8 cellular contexts compared by ENCODE assay signal in genomic region chr3:157204431-157204830, GRCh38. TPM values are rescaled to one million over a fixed set of nuclear protein-coding genes. Genes with fewer than 3 reads are reported as not detected.
DNase-seq lines count a peak whose midpoint lies in the region; ATAC-seq and TF ChIP-seq lines count a peak whose summit lies in the region.

No MANE protein-coding gene starts in this region.

- no peaks in the 10 kb centered on the region for H3K27me3 Mint-ChIP-seq in WTC11 (ENCODE audit: low read depth)

- ATAC-seq in WTC11 (no peak), HG02678 (IDR thresholded peaks at IDR 0.05; ENCODE audit: unreplicated experiment) (no peak), GM18511 (IDR thresholded peaks at IDR 0.05; ENCODE audit: unreplicated experiment) (no peak)
- no peak for ATAC-seq in stimulated activated naive CD8-positive, alpha-beta T cell treated with anti-CD3 and anti-CD28 coated beads, Interleukin-15, Interleukin-2, amounts not matched to agents 100 U/mL and 50 U/mL, for 24 hours

- no peaks in the 10 kb centered on the region for H3K9me3 Mint-ChIP-seq in WTC11

- peaks cover 15% of the 10 kb centered on the region for H3K4me1 Mint-ChIP-seq in WTC11

- CTCF ChIA-PET in WTC11 (lab: Charles Lee): interaction anchor here (0.6 to 3.1 kb wide), 11 partner anchors 19 to 369 kb away, joined by 3 to 35 read pairs (median 5); no protein-coding TSS in a partner anchor

- no peak overlapping the region for H3K4me3 ChIP-seq in AG10803 (ENCODE audit: low read length)

- in situ Hi-C loops in GM13976 (cut with MboI; ENCODE audit: low sequenced_read_pairs, unreplicated experiment): no loop called here

- H3K36me3 Mint-ChIP-seq in WTC11: no peaks in the 10 kb centered on the region

- 0 out of 2 replicates have a peak overlapping the region, but pooled peaks have one; percentile 43 for H3K27ac Mint-ChIP-seq in WTC11

- POLR2A ChIA-PET in WTC11 (lab: Charles Lee): no interaction called here

- TF ChIP-seq CTCF in AG10803 (conservative IDR thresholded peaks at IDR 0.05; ENCODE audit: low read length) (peak; percentile 75), WTC11 (IDR thresholded peaks at IDR 0.05) (no peak), GM13976 (IDR thresholded peaks at IDR 0.05; ENCODE audit: borderline replicate concordance, control extremely low read depth, extremely low read depth, insufficient read depth, missing control alignments) (no peak)

- peak; percentile 74 for DNase-seq in AG10803 (ENCODE audit: low read depth)
- peak; percentile 30 for DNase-seq in HT1080 (ENCODE audit: low read depth)
- DNase-seq in WTC11 (ENCODE audit: low spot score): no peak
- peak; percentile 49 for DNase-seq in left kidney (ENCODE audit: low read depth, low spot score)
- no peak for DNase-seq in GM13976 (ENCODE audit: low spot score)
- no peak for DNase-seq in stimulated activated naive CD8-positive, alpha-beta T cell treated with anti-CD3 and anti-CD28 coated beads, Interleukin-15, Interleukin-2, amounts not matched to agents 100 U/mL and 50 U/mL, for 24 hours

- H3K4me3 Mint-ChIP-seq in WTC11: no peak overlapping the region

TF ChIP-seq in WTC11, 78 proteins besides CTCF, POLR2A, EP300 and RAD21 (continues in another document):
- TF ChIP-seq, protein P1, sequence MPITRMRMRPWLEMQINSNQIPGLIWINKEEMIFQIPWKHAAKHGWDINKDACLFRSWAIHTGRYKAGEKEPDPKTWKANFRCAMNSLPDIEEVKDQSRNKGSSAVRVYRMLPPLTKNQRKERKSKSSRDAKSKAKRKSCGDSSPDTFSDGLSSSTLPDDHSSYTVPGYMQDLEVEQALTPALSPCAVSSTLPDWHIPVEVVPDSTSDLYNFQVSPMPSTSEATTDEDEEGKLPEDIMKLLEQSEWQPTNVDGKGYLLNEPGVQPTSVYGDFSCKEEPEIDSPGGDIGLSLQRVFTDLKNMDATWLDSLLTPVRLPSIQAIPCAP (CRISPR knock-in tag; IDR thresholded peaks at IDR 0.05): no peak
- TF ChIP-seq, protein P2, sequence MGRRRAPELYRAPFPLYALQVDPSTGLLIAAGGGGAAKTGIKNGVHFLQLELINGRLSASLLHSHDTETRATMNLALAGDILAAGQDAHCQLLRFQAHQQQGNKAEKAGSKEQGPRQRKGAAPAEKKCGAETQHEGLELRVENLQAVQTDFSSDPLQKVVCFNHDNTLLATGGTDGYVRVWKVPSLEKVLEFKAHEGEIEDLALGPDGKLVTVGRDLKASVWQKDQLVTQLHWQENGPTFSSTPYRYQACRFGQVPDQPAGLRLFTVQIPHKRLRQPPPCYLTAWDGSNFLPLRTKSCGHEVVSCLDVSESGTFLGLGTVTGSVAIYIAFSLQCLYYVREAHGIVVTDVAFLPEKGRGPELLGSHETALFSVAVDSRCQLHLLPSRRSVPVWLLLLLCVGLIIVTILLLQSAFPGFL (CRISPR knock-in tag; IDR thresholded peaks at IDR 0.05; ENCODE audit: borderline replicate concordance): no peak
- TF ChIP-seq ATF1 (CRISPR knock-in tag; IDR thresholded peaks at IDR 0.05) (no peak), ZNF121 (CRISPR knock-in tag; IDR thresholded peaks at IDR 0.05) (no peak), ETV6 (CRISPR knock-in tag; IDR thresholded peaks at IDR 0.05) (no peak), RORB (CRISPR knock-in tag; IDR thresholded peaks at IDR 0.05) (no peak), JUN (CRISPR knock-in tag; IDR thresholded peaks at IDR 0.05) (no peak), ATF3 (CRISPR knock-in tag; conservative IDR thresholded peaks at IDR 0.05) (no peak), FOXP1 (CRISPR knock-in tag; IDR thresholded peaks at IDR 0.05; ENCODE audit: borderline replicate concordance) (no peak), ZNF512 (CRISPR knock-in tag; IDR thresholded peaks at IDR 0.05; ENCODE audit: borderline replicate concordance) (no peak), KAT7 (CRISPR knock-in tag; IDR thresholded peaks at IDR 0.05; ENCODE audit: borderline replicate concordance) (no peak), GRHL2 (CRISPR knock-in tag; IDR thresholded peaks at IDR 0.05; ENCODE audit: insufficient replicate concordance, severe bottlenecking) (no peak), PRRX2 (CRISPR knock-in tag; IDR thresholded peaks at IDR 0.05) (no peak), ZNF317 (CRISPR knock-in tag; IDR thresholded peaks at IDR 0.05; ENCODE audit: borderline replicate concordance, low read depth) (no peak), ELF4 (CRISPR knock-in tag; IDR thresholded peaks at IDR 0.05; ENCODE audit: low read depth) (no peak), CREM (CRISPR knock-in tag; IDR thresholded peaks at IDR 0.05) (no peak), ERG (CRISPR knock-in tag; IDR thresholded peaks at IDR 0.05) (no peak)
- TF ChIP-seq, protein P3, sequence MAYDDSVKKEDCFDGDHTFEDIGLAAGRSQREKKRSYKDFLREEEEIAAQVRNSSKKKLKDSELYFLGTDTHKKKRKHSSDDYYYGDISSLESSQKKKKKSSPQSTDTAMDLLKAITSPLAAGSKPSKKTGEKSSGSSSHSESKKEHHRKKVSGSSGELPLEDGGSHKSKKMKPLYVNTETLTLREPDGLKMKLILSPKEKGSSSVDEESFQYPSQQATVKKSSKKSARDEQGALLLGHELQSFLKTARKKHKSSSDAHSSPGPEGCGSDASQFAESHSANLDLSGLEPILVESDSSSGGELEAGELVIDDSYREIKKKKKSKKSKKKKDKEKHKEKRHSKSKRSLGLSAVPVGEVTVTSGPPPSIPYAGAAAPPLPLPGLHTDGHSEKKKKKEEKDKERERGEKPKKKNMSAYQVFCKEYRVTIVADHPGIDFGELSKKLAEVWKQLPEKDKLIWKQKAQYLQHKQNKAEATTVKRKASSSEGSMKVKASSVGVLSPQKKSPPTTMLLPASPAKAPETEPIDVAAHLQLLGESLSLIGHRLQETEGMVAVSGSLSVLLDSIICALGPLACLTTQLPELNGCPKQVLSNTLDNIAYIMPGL (CRISPR knock-in tag; IDR thresholded peaks at IDR 0.05): no peak
- TF ChIP-seq, protein P4, sequence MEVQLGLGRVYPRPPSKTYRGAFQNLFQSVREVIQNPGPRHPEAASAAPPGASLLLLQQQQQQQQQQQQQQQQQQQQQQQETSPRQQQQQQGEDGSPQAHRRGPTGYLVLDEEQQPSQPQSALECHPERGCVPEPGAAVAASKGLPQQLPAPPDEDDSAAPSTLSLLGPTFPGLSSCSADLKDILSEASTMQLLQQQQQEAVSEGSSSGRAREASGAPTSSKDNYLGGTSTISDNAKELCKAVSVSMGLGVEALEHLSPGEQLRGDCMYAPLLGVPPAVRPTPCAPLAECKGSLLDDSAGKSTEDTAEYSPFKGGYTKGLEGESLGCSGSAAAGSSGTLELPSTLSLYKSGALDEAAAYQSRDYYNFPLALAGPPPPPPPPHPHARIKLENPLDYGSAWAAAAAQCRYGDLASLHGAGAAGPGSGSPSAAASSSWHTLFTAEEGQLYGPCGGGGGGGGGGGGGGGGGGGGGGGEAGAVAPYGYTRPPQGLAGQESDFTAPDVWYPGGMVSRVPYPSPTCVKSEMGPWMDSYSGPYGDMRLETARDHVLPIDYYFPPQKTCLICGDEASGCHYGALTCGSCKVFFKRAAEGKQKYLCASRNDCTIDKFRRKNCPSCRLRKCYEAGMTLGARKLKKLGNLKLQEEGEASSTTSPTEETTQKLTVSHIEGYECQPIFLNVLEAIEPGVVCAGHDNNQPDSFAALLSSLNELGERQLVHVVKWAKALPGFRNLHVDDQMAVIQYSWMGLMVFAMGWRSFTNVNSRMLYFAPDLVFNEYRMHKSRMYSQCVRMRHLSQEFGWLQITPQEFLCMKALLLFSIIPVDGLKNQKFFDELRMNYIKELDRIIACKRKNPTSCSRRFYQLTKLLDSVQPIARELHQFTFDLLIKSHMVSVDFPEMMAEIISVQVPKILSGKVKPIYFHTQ (CRISPR knock-in tag; IDR thresholded peaks at IDR 0.05): no peak

RNA-seq across cellular contexts. Expression of gene CCNL1, which starts 44.5 kb away (rescaled TPM):
- 82.5 and 86.8 TPM in 2 replicates for total RNA-seq in HT1080 (2014; rRNA removed; shearing (Covaris generic))
- polyA plus RNA-seq in HT1080 (2015; cell fraction: cytosol; rRNA removed): 30.7 and 31.3 TPM in 2 replicates
- polyA plus RNA-seq in HT1080 (2015; cell fraction: nucleus; rRNA removed): 584 and 668 TPM in 2 replicates
- total RNA-seq in WTC11 (2021): 67.2 to 79.6 TPM (median 72.7 TPM) in 3 replicates

Comparison
In these comparisons a context has a peak if more than half of its experiments do, and no peak if none do; other contexts are left out.
1. DNase-seq: peak in AG10803 (single experiment), HT1080 (single experiment) and left kidney (single experiment); none in WTC11 (single experiment), GM13976 (single experiment) and stimulated activated naive CD8-positive, alpha-beta T cell treated with anti-CD3 and anti-CD28 coated beads, Interleukin-15, Interleukin-2, amounts not matched to agents 100 U/mL and 50 U/mL, for 24 hours (single experiment).